18 cellular contexts compared by ENCODE assay signal in genomic region chr18:5729983-5730699, GRCh38.
"Had no signal": no experiment of that assay in that cellular context is flagged by ENCODE, and none has a peak within 500 bp of the region (broad histone marks: within the 10 kb centered on the region; RNA-seq: fewer than 3 reads in every experiment).

No MANE protein-coding gene starts in this region.

- H3K4me3 ChIP-seq: adrenal gland, breast epithelium, coronary artery, hepatocyte, uterus had no signal

- H3K4me1 ChIP-seq: adrenal gland, breast epithelium, uterus had no signal

- H3K36me3 Mint-ChIP-seq: activated naive CD4-positive, alpha-beta T cell treated with anti-CD3 and anti-CD28 coated beads, Interleukin-2, amount 50 U/mL, for 72 hours; memory B cell; WTC11 had no signal

- H3K27me3 ChIP-seq: adrenal gland, breast epithelium, uterus had no signal

- H3K9me3 Mint-ChIP-seq: neural crest cell, WTC11 had no signal

- H3K4me3 Mint-ChIP-seq: memory B cell, neural crest cell, WTC11 had no signal

- H3K4me1 Mint-ChIP-seq: memory B cell, neural crest cell had no signal

- ATAC-seq: activated naive CD4-positive, alpha-beta T cell treated with anti-CD3 and anti-CD28 coated beads, Interleukin-2, amount 50 U/mL, for 72 hours; stimulated activated naive CD8-positive, alpha-beta T cell treated with anti-CD3 and anti-CD28 coated beads, Interleukin-15, Interleukin-2, amounts not matched to agents 100 U/mL and 50 U/mL, for 24 hours; WTC11 had no signal

- H3K9me3 ChIP-seq: adrenal gland, breast epithelium, uterus had no signal

- H3K36me3 ChIP-seq: adrenal gland, breast epithelium, uterus had no signal

- DNase-seq: activated gamma-delta T cell treated with Interleukin-2 at 50 U/mL for 16 hours; activated T-cell treated with anti-CD3 and anti-CD28 coated beads, Interleukin-2, amount 50 U/mL, for 1 hour; adrenal gland; foreskin fibroblast; kidney glomerular epithelial cell; posterior cingulate gyrus; stimulated activated CD4-positive, alpha-beta T cell treated with anti-CD3 and anti-CD28 coated beads, Interleukin-4, amount 100 ng/mL, for 24 hours; stimulated activated naive CD8-positive, alpha-beta T cell treated with anti-CD3 and anti-CD28 coated beads, Interleukin-15, Interleukin-2, amounts not matched to agents 100 U/mL and 50 U/mL, for 24 hours; T-helper 9 cell; uterus had no signal

- H3K27ac ChIP-seq: adrenal gland, epithelial cell of prostate, hepatocyte, uterus had no signal

- H3K27ac Mint-ChIP-seq: memory B cell, WTC11 had no signal
